1 cellular context compared by ENCODE assay signal in the genomic region with DNA sequence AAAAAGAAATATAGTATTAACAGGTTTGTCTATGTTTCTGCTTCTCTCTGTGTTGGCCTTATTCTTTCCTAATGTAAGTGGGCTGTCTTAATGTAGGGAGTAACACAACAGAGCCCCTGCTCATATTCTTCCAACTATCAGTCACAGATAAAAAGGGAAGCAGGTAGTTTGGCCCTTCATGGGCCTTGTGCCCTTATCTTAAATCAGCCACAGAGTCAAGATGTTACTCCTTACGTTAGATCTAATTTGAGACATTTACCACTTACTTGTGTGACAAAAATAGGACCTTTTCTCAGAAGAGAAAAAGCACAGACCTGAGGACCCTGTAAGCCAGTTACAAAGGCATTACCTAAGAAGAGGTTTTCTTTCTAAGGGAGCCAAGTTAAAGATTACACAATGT.
TF ChIP-seq lines count a peak whose summit lies in the region.

No MANE protein-coding gene starts in this region.

TF ChIP-seq in GM23338, 12 proteins besides CTCF, POLR2A, EP300 and RAD21 (continued from another document):
- TF ChIP-seq, protein P1, sequence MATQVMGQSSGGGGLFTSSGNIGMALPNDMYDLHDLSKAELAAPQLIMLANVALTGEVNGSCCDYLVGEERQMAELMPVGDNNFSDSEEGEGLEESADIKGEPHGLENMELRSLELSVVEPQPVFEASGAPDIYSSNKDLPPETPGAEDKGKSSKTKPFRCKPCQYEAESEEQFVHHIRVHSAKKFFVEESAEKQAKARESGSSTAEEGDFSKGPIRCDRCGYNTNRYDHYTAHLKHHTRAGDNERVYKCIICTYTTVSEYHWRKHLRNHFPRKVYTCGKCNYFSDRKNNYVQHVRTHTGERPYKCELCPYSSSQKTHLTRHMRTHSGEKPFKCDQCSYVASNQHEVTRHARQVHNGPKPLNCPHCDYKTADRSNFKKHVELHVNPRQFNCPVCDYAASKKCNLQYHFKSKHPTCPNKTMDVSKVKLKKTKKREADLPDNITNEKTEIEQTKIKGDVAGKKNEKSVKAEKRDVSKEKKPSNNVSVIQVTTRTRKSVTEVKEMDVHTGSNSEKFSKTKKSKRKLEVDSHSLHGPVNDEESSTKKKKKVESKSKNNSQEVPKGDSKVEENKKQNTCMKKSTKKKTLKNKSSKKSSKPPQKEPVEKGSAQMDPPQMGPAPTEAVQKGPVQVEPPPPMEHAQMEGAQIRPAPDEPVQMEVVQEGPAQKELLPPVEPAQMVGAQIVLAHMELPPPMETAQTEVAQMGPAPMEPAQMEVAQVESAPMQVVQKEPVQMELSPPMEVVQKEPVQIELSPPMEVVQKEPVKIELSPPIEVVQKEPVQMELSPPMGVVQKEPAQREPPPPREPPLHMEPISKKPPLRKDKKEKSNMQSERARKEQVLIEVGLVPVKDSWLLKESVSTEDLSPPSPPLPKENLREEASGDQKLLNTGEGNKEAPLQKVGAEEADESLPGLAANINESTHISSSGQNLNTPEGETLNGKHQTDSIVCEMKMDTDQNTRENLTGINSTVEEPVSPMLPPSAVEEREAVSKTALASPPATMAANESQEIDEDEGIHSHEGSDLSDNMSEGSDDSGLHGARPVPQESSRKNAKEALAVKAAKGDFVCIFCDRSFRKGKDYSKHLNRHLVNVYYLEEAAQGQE (IDR thresholded peaks at IDR 0.05; ENCODE audit: unreplicated experiment): no peak
- TF ChIP-seq ZNF331 (CRISPR knock-in tag; IDR thresholded peaks at IDR 0.05; ENCODE audit: low read depth) (no peak), JUNB (IDR thresholded peaks at IDR 0.05; ENCODE audit: unreplicated experiment) (no peak), CREB1 (CRISPR knock-in tag; IDR thresholded peaks at IDR 0.05; ENCODE audit: low read depth) (no peak), EZH2 (IDR thresholded peaks at IDR 0.05; ENCODE audit: low read depth, unreplicated experiment) (no peak)
- TF ChIP-seq, protein P2, sequence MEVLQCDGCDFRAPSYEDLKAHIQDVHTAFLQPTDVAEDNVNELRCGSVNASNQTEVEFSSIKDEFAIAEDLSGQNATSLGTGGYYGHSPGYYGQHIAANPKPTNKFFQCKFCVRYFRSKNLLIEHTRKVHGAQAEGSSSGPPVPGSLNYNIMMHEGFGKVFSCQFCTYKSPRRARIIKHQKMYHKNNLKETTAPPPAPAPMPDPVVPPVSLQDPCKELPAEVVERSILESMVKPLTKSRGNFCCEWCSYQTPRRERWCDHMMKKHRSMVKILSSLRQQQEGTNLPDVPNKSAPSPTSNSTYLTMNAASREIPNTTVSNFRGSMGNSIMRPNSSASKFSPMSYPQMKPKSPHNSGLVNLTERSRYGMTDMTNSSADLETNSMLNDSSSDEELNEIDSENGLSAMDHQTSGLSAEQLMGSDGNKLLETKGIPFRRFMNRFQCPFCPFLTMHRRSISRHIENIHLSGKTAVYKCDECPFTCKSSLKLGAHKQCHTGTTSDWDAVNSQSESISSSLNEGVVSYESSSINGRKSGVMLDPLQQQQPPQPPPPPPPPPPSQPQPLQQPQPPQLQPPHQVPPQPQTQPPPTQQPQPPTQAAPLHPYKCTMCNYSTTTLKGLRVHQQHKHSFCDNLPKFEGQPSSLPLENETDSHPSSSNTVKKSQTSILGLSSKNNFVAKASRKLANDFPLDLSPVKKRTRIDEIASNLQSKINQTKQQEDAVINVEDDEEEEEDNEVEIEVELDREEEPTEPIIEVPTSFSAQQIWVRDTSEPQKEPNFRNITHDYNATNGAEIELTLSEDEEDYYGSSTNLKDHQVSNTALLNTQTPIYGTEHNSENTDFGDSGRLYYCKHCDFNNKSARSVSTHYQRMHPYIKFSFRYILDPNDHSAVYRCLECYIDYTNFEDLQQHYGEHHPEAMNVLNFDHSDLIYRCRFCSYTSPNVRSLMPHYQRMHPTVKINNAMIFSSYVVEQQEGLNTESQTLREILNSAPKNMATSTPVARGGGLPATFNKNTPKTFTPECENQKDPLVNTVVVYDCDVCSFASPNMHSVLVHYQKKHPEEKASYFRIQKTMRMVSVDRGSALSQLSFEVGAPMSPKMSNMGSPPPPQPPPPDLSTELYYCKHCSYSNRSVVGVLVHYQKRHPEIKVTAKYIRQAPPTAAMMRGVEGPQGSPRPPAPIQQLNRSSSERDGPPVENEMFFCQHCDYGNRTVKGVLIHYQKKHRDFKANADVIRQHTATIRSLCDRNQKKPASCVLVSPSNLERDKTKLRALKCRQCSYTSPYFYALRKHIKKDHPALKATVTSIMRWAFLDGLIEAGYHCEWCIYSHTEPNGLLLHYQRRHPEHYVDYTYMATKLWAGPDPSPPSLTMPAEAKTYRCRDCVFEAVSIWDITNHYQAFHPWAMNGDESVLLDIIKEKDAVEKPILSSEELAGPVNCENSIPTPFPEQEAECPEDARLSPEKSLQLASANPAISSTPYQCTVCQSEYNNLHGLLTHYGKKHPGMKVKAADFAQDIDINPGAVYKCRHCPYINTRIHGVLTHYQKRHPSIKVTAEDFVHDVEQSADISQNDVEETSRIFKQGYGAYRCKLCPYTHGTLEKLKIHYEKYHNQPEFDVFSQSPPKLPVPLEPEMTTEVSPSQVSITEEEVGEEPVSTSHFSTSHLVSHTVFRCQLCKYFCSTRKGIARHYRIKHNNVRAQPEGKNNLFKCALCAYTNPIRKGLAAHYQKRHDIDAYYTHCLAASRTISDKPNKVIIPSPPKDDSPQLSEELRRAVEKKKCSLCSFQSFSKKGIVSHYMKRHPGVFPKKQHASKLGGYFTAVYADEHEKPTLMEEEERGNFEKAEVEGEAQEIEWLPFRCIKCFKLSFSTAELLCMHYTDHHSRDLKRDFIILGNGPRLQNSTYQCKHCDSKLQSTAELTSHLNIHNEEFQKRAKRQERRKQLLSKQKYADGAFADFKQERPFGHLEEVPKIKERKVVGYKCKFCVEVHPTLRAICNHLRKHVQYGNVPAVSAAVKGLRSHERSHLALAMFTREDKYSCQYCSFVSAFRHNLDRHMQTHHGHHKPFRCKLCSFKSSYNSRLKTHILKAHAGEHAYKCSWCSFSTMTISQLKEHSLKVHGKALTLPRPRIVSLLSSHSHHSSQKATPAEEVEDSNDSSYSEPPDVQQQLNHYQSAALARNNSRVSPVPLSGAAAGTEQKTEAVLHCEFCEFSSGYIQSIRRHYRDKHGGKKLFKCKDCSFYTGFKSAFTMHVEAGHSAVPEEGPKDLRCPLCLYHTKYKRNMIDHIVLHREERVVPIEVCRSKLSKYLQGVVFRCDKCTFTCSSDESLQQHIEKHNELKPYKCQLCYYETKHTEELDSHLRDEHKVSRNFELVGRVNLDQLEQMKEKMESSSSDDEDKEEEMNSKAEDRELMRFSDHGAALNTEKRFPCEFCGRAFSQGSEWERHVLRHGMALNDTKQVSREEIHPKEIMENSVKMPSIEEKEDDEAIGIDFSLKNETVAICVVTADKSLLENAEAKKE (CRISPR knock-in tag; IDR thresholded peaks at IDR 0.05): no peak
- TF ChIP-seq, protein P3, sequence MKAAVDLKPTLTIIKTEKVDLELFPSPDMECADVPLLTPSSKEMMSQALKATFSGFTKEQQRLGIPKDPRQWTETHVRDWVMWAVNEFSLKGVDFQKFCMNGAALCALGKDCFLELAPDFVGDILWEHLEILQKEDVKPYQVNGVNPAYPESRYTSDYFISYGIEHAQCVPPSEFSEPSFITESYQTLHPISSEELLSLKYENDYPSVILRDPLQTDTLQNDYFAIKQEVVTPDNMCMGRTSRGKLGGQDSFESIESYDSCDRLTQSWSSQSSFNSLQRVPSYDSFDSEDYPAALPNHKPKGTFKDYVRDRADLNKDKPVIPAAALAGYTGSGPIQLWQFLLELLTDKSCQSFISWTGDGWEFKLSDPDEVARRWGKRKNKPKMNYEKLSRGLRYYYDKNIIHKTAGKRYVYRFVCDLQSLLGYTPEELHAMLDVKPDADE (IDR thresholded peaks at IDR 0.05): no peak
TF ChIP-seq in GM23338: peak in this region for 0.
